1 cellular context compared by ENCODE assay signal in genomic region chr4:6042293-6043063, GRCh38.
TF ChIP-seq lines count a peak whose summit lies in the region.

No MANE protein-coding gene starts in this region.

TF ChIP-seq in GM12878, 131 proteins besides CTCF, POLR2A, EP300 and RAD21 (continued from another document):
- TF ChIP-seq IRF4 (IDR thresholded peaks at IDR 0.05; ENCODE audit: low read depth, low read length) (no peak), NR2C1 (IDR thresholded peaks at IDR 0.05) (no peak), DPF2 (IDR thresholded peaks at IDR 0.05) (no peak), WRNIP1 (IDR thresholded peaks at IDR 0.05; ENCODE audit: borderline replicate concordance, low read depth, low read length) (no peak), NR2F1 (conservative IDR thresholded peaks at IDR 0.05) (no peak), NR2C2 (IDR thresholded peaks at IDR 0.05; ENCODE audit: borderline replicate concordance, control insufficient read depth, insufficient read length, low read depth) (no peak), CHD1 (IDR thresholded peaks at IDR 0.05; ENCODE audit: low read depth, low read length) (no peak), CBX3 (IDR thresholded peaks at IDR 0.05; ENCODE audit: borderline replicate concordance, low read depth) (no peak), SUPT20H (IDR thresholded peaks at IDR 0.05; ENCODE audit: borderline replicate concordance, control insufficient read depth, low read depth, low read length) (no peak), MYC (IDR thresholded peaks at IDR 0.05; ENCODE audit: insufficient read depth, insufficient read length, insufficient replicate concordance, low read length, severe bottlenecking) (no peak), BRCA1 (IDR thresholded peaks at IDR 0.05; ENCODE audit: low read depth, low read length) (no peak), JUNB (IDR thresholded peaks at IDR 0.05) (no peak), STAT1 (conservative IDR thresholded peaks at IDR 0.05) (no peak)
- TF ChIP-seq, protein P1, sequence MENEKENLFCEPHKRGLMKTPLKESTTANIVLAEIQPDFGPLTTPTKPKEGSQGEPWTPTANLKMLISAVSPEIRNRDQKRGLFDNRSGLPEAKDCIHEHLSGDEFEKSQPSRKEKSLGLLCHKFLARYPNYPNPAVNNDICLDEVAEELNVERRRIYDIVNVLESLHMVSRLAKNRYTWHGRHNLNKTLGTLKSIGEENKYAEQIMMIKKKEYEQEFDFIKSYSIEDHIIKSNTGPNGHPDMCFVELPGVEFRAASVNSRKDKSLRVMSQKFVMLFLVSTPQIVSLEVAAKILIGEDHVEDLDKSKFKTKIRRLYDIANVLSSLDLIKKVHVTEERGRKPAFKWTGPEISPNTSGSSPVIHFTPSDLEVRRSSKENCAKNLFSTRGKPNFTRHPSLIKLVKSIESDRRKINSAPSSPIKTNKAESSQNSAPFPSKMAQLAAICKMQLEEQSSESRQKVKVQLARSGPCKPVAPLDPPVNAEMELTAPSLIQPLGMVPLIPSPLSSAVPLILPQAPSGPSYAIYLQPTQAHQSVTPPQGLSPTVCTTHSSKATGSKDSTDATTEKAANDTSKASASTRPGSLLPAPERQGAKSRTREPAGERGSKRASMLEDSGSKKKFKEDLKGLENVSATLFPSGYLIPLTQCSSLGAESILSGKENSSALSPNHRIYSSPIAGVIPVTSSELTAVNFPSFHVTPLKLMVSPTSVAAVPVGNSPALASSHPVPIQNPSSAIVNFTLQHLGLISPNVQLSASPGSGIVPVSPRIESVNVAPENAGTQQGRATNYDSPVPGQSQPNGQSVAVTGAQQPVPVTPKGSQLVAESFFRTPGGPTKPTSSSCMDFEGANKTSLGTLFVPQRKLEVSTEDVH (IDR thresholded peaks at IDR 0.05; ENCODE audit: low read depth, partially characterized antibody) = no peak
- TF ChIP-seq, protein P2, sequence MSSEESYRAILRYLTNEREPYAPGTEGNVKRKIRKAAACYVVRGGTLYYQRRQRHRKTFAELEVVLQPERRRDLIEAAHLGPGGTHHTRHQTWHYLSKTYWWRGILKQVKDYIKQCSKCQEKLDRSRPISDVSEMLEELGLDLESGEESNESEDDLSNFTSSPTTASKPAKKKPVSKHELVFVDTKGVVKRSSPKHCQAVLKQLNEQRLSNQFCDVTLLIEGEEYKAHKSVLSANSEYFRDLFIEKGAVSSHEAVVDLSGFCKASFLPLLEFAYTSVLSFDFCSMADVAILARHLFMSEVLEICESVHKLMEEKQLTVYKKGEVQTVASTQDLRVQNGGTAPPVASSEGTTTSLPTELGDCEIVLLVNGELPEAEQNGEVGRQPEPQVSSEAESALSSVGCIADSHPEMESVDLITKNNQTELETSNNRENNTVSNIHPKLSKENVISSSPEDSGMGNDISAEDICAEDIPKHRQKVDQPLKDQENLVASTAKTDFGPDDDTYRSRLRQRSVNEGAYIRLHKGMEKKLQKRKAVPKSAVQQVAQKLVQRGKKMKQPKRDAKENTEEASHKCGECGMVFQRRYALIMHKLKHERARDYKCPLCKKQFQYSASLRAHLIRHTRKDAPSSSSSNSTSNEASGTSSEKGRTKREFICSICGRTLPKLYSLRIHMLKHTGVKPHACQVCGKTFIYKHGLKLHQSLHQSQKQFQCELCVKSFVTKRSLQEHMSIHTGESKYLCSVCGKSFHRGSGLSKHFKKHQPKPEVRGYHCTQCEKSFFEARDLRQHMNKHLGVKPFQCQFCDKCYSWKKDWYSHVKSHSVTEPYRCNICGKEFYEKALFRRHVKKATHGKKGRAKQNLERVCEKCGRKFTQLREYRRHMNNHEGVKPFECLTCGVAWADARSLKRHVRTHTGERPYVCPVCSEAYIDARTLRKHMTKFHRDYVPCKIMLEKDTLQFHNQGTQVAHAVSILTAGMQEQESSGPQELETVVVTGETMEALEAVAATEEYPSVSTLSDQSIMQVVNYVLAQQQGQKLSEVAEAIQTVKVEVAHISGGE (CRISPR knock-in tag; IDR thresholded peaks at IDR 0.05) = no peak
- TF ChIP-seq, protein P3, sequence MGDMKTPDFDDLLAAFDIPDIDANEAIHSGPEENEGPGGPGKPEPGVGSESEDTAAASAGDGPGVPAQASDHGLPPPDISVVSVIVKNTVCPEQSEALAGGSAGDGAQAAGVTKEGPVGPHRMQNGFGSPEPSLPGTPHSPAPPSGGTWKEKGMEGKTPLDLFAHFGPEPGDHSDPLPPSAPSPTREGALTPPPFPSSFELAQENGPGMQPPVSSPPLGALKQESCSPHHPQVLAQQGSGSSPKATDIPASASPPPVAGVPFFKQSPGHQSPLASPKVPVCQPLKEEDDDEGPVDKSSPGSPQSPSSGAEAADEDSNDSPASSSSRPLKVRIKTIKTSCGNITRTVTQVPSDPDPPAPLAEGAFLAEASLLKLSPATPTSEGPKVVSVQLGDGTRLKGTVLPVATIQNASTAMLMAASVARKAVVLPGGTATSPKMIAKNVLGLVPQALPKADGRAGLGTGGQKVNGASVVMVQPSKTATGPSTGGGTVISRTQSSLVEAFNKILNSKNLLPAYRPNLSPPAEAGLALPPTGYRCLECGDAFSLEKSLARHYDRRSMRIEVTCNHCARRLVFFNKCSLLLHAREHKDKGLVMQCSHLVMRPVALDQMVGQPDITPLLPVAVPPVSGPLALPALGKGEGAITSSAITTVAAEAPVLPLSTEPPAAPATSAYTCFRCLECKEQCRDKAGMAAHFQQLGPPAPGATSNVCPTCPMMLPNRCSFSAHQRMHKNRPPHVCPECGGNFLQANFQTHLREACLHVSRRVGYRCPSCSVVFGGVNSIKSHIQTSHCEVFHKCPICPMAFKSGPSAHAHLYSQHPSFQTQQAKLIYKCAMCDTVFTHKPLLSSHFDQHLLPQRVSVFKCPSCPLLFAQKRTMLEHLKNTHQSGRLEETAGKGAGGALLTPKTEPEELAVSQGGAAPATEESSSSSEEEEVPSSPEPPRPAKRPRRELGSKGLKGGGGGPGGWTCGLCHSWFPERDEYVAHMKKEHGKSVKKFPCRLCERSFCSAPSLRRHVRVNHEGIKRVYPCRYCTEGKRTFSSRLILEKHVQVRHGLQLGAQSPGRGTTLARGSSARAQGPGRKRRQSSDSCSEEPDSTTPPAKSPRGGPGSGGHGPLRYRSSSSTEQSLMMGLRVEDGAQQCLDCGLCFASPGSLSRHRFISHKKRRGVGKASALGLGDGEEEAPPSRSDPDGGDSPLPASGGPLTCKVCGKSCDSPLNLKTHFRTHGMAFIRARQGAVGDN (IDR thresholded peaks at IDR 0.05) = no peak
